In the genomic region with DNA sequence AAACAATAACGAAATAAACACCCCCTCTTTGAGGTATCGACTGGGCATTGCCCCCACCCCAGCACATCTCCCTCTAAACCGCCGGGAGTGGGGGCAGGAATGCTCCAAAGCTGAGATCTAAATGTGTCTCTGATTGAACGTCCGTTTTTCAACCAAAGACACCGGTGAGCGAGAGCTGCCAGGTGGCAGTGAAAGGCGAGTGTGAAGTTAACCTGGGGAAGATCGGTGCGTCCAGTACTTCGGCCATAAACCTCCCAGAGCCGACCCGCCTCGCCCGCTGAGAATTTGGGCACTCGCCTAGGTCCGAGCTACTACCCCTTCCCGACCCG, we compare ENCODE assay signal across 1 cellular context.
A peak's percentile ranks its signal among the peaks of the same experiment; 100 is the strongest.
TF ChIP-seq lines count a peak whose summit lies in the region.

No MANE protein-coding gene starts in this region.

TF ChIP-seq in K562, 482 proteins besides CTCF, POLR2A, EP300 and RAD21:
- TF ChIP-seq POLR2G (IDR thresholded peaks at IDR 0.05; ENCODE audit: low read depth, low read length) (no peak), ZBED1 (IDR thresholded peaks at IDR 0.05) (peak; percentile 20; the same call in 1 of the 2 replicates)
